Comparison of ENCODE assay signal across 6 cellular contexts in the genomic region with DNA sequence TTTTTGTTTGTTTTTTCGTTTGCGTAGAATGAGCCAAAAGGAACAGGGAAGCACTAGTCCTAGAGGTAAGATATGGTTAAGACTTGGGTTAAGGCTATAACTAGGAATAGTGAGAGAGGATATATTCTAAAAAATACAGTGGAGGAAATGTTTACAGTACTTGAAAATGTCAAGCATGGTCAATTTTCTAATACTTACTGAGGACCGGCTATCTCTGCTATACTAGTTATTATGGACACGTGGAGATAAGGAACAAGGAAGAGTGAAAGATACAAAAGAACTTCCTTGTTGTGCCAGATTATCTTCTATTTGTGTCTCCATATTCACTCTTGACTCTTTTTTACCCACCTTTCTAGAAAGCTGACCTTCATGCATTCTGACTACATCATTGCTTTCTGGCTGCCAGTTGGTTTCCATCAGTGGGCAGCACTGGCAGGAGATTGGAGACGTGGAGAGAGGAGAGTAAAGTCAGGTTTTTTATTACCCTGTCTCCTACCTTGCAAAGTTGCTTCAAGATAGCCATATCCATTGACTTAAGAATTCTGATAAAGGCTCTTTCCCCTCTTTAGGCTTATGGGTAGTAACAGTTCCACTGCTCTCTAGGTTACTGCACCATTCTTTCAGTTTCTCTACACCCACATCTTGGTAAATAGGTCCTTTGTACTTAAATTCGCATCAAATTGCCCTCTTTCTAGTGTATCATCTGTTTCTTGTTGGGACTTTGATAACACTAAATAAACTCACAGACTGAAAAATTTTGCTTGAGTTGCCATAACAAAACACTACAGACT.
"Had no signal": no experiment of that assay in that cellular context is flagged by ENCODE, and none has a peak within 500 bp of the region (broad histone marks: within the 10 kb centered on the region; RNA-seq: fewer than 3 reads in every experiment).

No MANE protein-coding gene starts in this region.

- FAIRE-seq: TTC549 had no signal

- H3K4me3 Mint-ChIP-seq: activated T-helper 1 cell treated with anti-CD3 and anti-CD28 coated beads, Interleukin-12 subunit alpha, Interleukin-12 subunit beta, Interleukin-2, Interleukin-4 antibody, amounts not matched to agents 30 ng/mL and 10 ng/mL and 1 ng/mL, durations not matched to agents 14 hours and 24 hours and 36 hours; natural killer cell had no signal

- H3K36me3 Mint-ChIP-seq: natural killer cell had no signal

- DNase-seq: activated CD4-positive, alpha-beta T cell treated with anti-CD3 and anti-CD28 coated beads for 1 hour; natural killer cell; substantia nigra; transverse colon had no signal

- H3K9me3 Mint-ChIP-seq: activated T-helper 1 cell treated with anti-CD3 and anti-CD28 coated beads, Interleukin-12 subunit alpha, Interleukin-12 subunit beta, Interleukin-2, Interleukin-4 antibody, amounts not matched to agents 30 ng/mL and 10 ng/mL and 1 ng/mL, durations not matched to agents 14 hours and 24 hours and 36 hours; natural killer cell had no signal

- H3K27ac Mint-ChIP-seq: activated T-helper 1 cell treated with anti-CD3 and anti-CD28 coated beads, Interleukin-12 subunit alpha, Interleukin-12 subunit beta, Interleukin-2, Interleukin-4 antibody, amounts not matched to agents 30 ng/mL and 10 ng/mL and 1 ng/mL, durations not matched to agents 14 hours and 24 hours and 36 hours had no signal

- ATAC-seq: natural killer cell had no signal
